9 cellular contexts compared by ENCODE assay signal in genomic region chr11:118522571-118523072, GRCh38. TPM values are rescaled to one million over a fixed set of nuclear protein-coding genes. Genes with fewer than 3 reads are reported as not detected.
DNase-seq lines count a peak whose midpoint lies in the region; ATAC-seq and TF ChIP-seq lines count a peak whose summit lies in the region.
"Had no signal": no experiment of that assay in that cellular context is flagged by ENCODE, and none has a peak within 500 bp of the region (broad histone marks: within the 10 kb centered on the region; RNA-seq: fewer than 3 reads in every experiment).

No MANE protein-coding gene starts in this region.

- no peak overlapping the region for H3K27ac ChIP-seq in IMR-90 (ENCODE audit: insufficient read depth, low read length)
- no peak overlapping the region for H3K27ac ChIP-seq in mesendoderm (ENCODE audit: low read depth, low read length)
- no peak overlapping the region for H3K27ac ChIP-seq in Peyer's patch

- peaks cover 2% of the 10 kb centered on the region; the same call in 1 of the 2 replicates for H3K4me1 ChIP-seq in IMR-90 (ENCODE audit: control insufficient read depth, insufficient read depth, low read length)
- H3K4me1 ChIP-seq in mesendoderm (ENCODE audit: control insufficient read depth, low read depth, low read length): no peaks in the 10 kb centered on the region
- H3K4me1 ChIP-seq in Peyer's patch: no peaks in the 10 kb centered on the region
- H3K4me1 ChIP-seq: HAP-1 had no signal

- no peak overlapping the region for H2BK15ac ChIP-seq in IMR-90 (ENCODE audit: low read depth, low read length)
- no peak overlapping the region for H2BK15ac ChIP-seq in mesendoderm (replicated peaks; ENCODE audit: low read depth)

- CTCF ChIA-PET in Calu3 (lab: Charles Lee): no interaction called here
- CTCF ChIA-PET in IMR-90 (lab: Yijun Ruan, JAX): interaction anchor here (0.6 kb wide), 1 partner anchor 14 kb away, joined by 3 read pairs; no protein-coding TSS in a partner anchor
- CTCF ChIA-PET in MCF 10A (lab: Yijun Ruan, JAX): interaction anchor here (0.7 kb wide), 1 partner anchor 12 kb away, joined by 3 read pairs; no protein-coding TSS in a partner anchor

- H3K4me1 Mint-ChIP-seq in Calu3 (ENCODE audit: low read depth, unreplicated experiment) (no peaks in the 10 kb centered on the region), MCF 10A (ENCODE audit: insufficient read depth, unreplicated experiment) (no peaks in the 10 kb centered on the region)

- H3K9me1 ChIP-seq in IMR-90 (ENCODE audit: insufficient read depth, low read length): no peaks in the 10 kb centered on the region

- H3K27ac Mint-ChIP-seq in Calu3 (ENCODE audit: unreplicated experiment) (no peak overlapping the region), MCF 10A (ENCODE audit: low read depth, unreplicated experiment) (no peak overlapping the region)

- in situ Hi-C loops in IMR-90 (cut with MboI; ENCODE audit: low sequenced_read_pairs) (no loop called here), GM13976 (cut with MboI; ENCODE audit: low sequenced_read_pairs, unreplicated experiment) (no loop called here)

- H2AK5ac ChIP-seq in IMR-90 (ENCODE audit: low read depth, low read length) (no peak overlapping the region), mesendoderm (ENCODE audit: low read length) (no peak overlapping the region)

- H3K56ac ChIP-seq in IMR-90 (ENCODE audit: extremely low read depth, insufficient read depth, low read length) (no peak overlapping the region), mesendoderm (ENCODE audit: low read length) (no peak overlapping the region)

- H3K9ac ChIP-seq in IMR-90 (ENCODE audit: low read depth, low read length): no peak overlapping the region
- H3K9ac ChIP-seq in mesendoderm (ENCODE audit: low read length): no peak overlapping the region

- no CpG with 5 or more reads among the region's 6 CpGs for WGBS in IMR-90 (ENCODE audit: extremely low coverage in 2 of 2, insufficient read length in 1 of 2), 2 experiments
- no CpG with 5 or more reads among the region's 6 CpGs for WGBS in mesendoderm (ENCODE audit: extremely low coverage, insufficient coverage, low lambda C conversion rate)

- TF ChIP-seq RAD21 in IMR-90 (IDR thresholded peaks at IDR 0.05; ENCODE audit: low read length): no peak

- H2BK5ac ChIP-seq in IMR-90 (ENCODE audit: low read depth, low read length, poor library complexity, severe bottlenecking) (no peak overlapping the region), mesendoderm (ENCODE audit: low read length) (no peak overlapping the region)

- no peak overlapping the region; the same call in 1 of the 2 replicates for H3K23ac ChIP-seq in IMR-90 (ENCODE audit: low read depth, low read length)
- no peak overlapping the region for H3K23ac ChIP-seq in mesendoderm (ENCODE audit: low read length)

- no peak for TF ChIP-seq POLR2A in IMR-90 (IDR thresholded peaks at IDR 0.05; ENCODE audit: low read depth, low read length)
- TF ChIP-seq POLR2A in Peyer's patch (IDR thresholded peaks at IDR 0.05): no peak

- H2AK9ac ChIP-seq in IMR-90 (replicated peaks; ENCODE audit: low read depth, low read length, poor library complexity): no peak overlapping the region

- DNase-seq in Calu3 (peak; percentile 21), IMR-90 (peak; percentile 30), MCF 10A (ENCODE audit: unreplicated experiment) (peak; percentile 29), mesendoderm (peak; percentile 89), GM13976 (ENCODE audit: low spot score) (no peak), Peyer's patch (no peak), DMS153 (lab: John Stamatoyannopoulos, UW) (no peak), HK-2 (ENCODE audit: unreplicated experiment) (no peak)

- BruUV-seq in Calu3 (replicated peaks; lab: Mats Ljungman, UMichigan) (no TSS peak), IMR-90 (replicated peaks; lab: Mats Ljungman, UMichigan) (TSS peak; percentile 21), MCF 10A (replicated peaks; lab: Mats Ljungman, UMichigan) (no TSS peak)

- TF ChIP-seq CTCF in Calu3 (IDR thresholded peaks at IDR 0.05; ENCODE audit: unreplicated experiment): no peak
- peak; percentile 17; the same call in 1 of the 2 replicates for TF ChIP-seq CTCF in IMR-90 (conservative IDR thresholded peaks at IDR 0.05; ENCODE audit: low read depth, low read length)
- TF ChIP-seq CTCF in MCF 10A (IDR thresholded peaks at IDR 0.05; ENCODE audit: unreplicated experiment): peak; percentile 30
- no peak for TF ChIP-seq CTCF in GM13976 (IDR thresholded peaks at IDR 0.05; ENCODE audit: borderline replicate concordance, control extremely low read depth, extremely low read depth, insufficient read depth, missing control alignments)
- peak in 3 of 6 experiments; percentile 6 to 36 (median 18) for TF ChIP-seq CTCF in Peyer's patch (IDR thresholded peaks at IDR 0.05)

- H3K27me3 ChIP-seq in IMR-90 (ENCODE audit: control insufficient read depth, insufficient read depth, low read length): no peaks in the 10 kb centered on the region
- H3K27me3 ChIP-seq in mesendoderm (ENCODE audit: insufficient read depth, low read length, poor library complexity): no peaks in the 10 kb centered on the region
- H3K27me3 ChIP-seq in Peyer's patch: no peaks in the 10 kb centered on the region

- H3K4me3 ChIP-seq in IMR-90 (ENCODE audit: insufficient read depth, low read depth, low read length) (no peak overlapping the region), mesendoderm (ENCODE audit: low read length) (no peak overlapping the region), Peyer's patch (no peak overlapping the region)
- H3K4me3 ChIP-seq: HAP-1 had no signal

- no peak overlapping the region for H2BK20ac ChIP-seq in IMR-90 (ENCODE audit: low read depth, low read length)

- no peak overlapping the region for H3K14ac ChIP-seq in IMR-90 (replicated peaks; ENCODE audit: low read depth, low read length)

- intact Hi-C loops in Calu3 (cut with micrococcal nuclease; ENCODE audit: unreplicated experiment): no loop called here
- intact Hi-C loops in IMR-90 (cut with micrococcal nuclease): no loop called here
- intact Hi-C loops in MCF 10A (cut with micrococcal nuclease): no loop called here

- no peak overlapping the region for H3K18ac ChIP-seq in IMR-90 (ENCODE audit: low read depth, low read length)
- no peak overlapping the region for H3K18ac ChIP-seq in mesendoderm (ENCODE audit: low read length)

- H2AFZ ChIP-seq in IMR-90 (replicated peaks; ENCODE audit: low read length, poor library complexity): no peak overlapping the region

- H3K36me3 ChIP-seq in IMR-90 (ENCODE audit: control insufficient read depth, insufficient read depth, low read length) (peaks cover 48% of the 10 kb centered on the region), mesendoderm (ENCODE audit: control insufficient read depth, insufficient read depth, low read length) (peaks cover 21% of the 10 kb centered on the region), Peyer's patch (peaks cover 0 to 69% (median 0%) of the 10 kb centered on the region in 3 donors)

- POLR2A ChIA-PET in IMR-90 (lab: Charles Lee; ENCODE audit: unreplicated experiment): no interaction called here
- POLR2A ChIA-PET in MCF 10A (lab: Yijun Ruan, JAX): no interaction called here

- H4K91ac ChIP-seq in IMR-90 (ENCODE audit: insufficient read depth, low read depth, low read length): no peak overlapping the region

- H3K9me3 ChIP-seq in IMR-90 (ENCODE audit: control insufficient read depth, insufficient read depth, low read length) (no peaks in the 10 kb centered on the region), Peyer's patch (no peaks in the 10 kb centered on the region)
- H3K9me3 ChIP-seq: HAP-1 had no signal

- no peaks in the 10 kb centered on the region for H3K9me3 Mint-ChIP-seq in Calu3 (ENCODE audit: low read depth, unreplicated experiment)
- no peaks in the 10 kb centered on the region for H3K9me3 Mint-ChIP-seq in MCF 10A (ENCODE audit: unreplicated experiment)

- H3K27me3 Mint-ChIP-seq in Calu3 (ENCODE audit: unreplicated experiment) (no peaks in the 10 kb centered on the region), MCF 10A (ENCODE audit: insufficient read depth, unreplicated experiment) (no peaks in the 10 kb centered on the region)

- H3K4me3 Mint-ChIP-seq in Calu3 (ENCODE audit: low read depth, unreplicated experiment) (no peak overlapping the region), MCF 10A (ENCODE audit: unreplicated experiment) (no peak overlapping the region)

- H4K8ac ChIP-seq in IMR-90 (ENCODE audit: low read depth in 2 of 2, low read length in 2 of 2) (no peak overlapping the region), mesendoderm (ENCODE audit: low read depth, low read length) (no peak overlapping the region)

- no peak overlapping the region for H3K4ac ChIP-seq in IMR-90 (ENCODE audit: low read depth, low read length)
- no peak overlapping the region for H3K4ac ChIP-seq in mesendoderm (ENCODE audit: low read depth, low read length)

- H4K5ac ChIP-seq in IMR-90 (ENCODE audit: low read depth, low read length): no peak overlapping the region
- H4K5ac ChIP-seq in mesendoderm (ENCODE audit: low read length): no peak overlapping the region

- H3K79me2 ChIP-seq in mesendoderm (ENCODE audit: control insufficient read depth, insufficient read depth, low read length): no peaks in the 10 kb centered on the region

- H2BK120ac ChIP-seq in IMR-90 (ENCODE audit: low read depth, low read length) (no peak overlapping the region), mesendoderm (ENCODE audit: low read depth, low read length) (no peak overlapping the region)

- peaks cover 0 to 4% of the 10 kb centered on the region in 2 experiments; a peak in 2 of 4 replicates for H3K79me1 ChIP-seq in IMR-90 (ENCODE audit: low read depth in 1 of 2, low read length in 2 of 2)
- no peaks in the 10 kb centered on the region for H3K79me1 ChIP-seq in mesendoderm (ENCODE audit: low read length)

- peaks cover 7% of the 10 kb centered on the region; the same call in 1 of the 2 replicates for H4K20me1 ChIP-seq in IMR-90 (ENCODE audit: insufficient read depth, low read length)

- H3K4me2 ChIP-seq in IMR-90 (ENCODE audit: low read depth, low read length) (no peak overlapping the region), mesendoderm (ENCODE audit: low read length) (no peak overlapping the region)

- H3K36me3 Mint-ChIP-seq in Calu3 (ENCODE audit: insufficient read depth, unreplicated experiment) (peaks cover 43% of the 10 kb centered on the region), MCF 10A (ENCODE audit: insufficient read depth, unreplicated experiment) (peaks cover 75% of the 10 kb centered on the region)

- ATAC-seq in IMR-90 (ENCODE audit: low read depth): peak; percentile 67; the same call in 1 of the 2 replicates

- dilution Hi-C loops in IMR-90 (cut with HindIII; ENCODE audit: low sequenced_read_pairs, unreplicated experiment): no loop called here

RNA-seq across cellular contexts. Expression of gene TTC36, which starts 4.7 kb away (rescaled TPM):
- 0.38 and 0.39 TPM in 2 replicates for total RNA-seq in Calu3 (2022)
- total RNA-seq in IMR-90 (2012; rRNA removed): not detected in 2 replicates
- polyA plus RNA-seq in IMR-90 (2012; rRNA removed): not detected in 2 replicates
- polyA plus RNA-seq in IMR-90 (2012; cell fraction: cytosol; rRNA removed): 0.21 TPM in 1 of 2 replicates, not detected in the other
- polyA plus RNA-seq in IMR-90 (2012; cell fraction: nucleus; rRNA removed; ENCODE audit: low replicate concordance): 0.13 and 1.5 TPM in 2 replicates
- total RNA-seq in MCF 10A (2022): 0.52 and 0.63 TPM in 2 replicates
- polyA plus RNA-seq in mesendoderm (2013, experiment 1 of 2): 0.10 TPM
- polyA plus RNA-seq in mesendoderm (2013, experiment 2 of 2): 0.17 TPM
- 10 to 100 TPM in 3 of 4 donors, 1 to 10 TPM in 1; 5.8 to 68.4 (median 37.5) TPM for total RNA-seq in Peyer's patch

RNA-seq across cellular contexts. Expression of gene TMEM25, which starts 8.4 kb away (rescaled TPM):
- total RNA-seq in Calu3 (2022): 7.8 and 8.1 TPM in 2 replicates
- total RNA-seq in IMR-90 (2012; rRNA removed): 14.0 and 14.2 TPM in 2 replicates
- 37.1 and 41.7 TPM in 2 replicates for polyA plus RNA-seq in IMR-90 (2012; rRNA removed)
- 19.5 and 40.7 TPM in 2 replicates for polyA plus RNA-seq in IMR-90 (2012; cell fraction: cytosol; rRNA removed)
- polyA plus RNA-seq in IMR-90 (2012; cell fraction: nucleus; rRNA removed; ENCODE audit: low replicate concordance): 67.7 and 134 TPM in 2 replicates
- 0.79 and 0.91 TPM in 2 replicates for total RNA-seq in MCF 10A (2022)
- 8.0 TPM for polyA plus RNA-seq in mesendoderm (2013, experiment 1 of 2)
- polyA plus RNA-seq in mesendoderm (2013, experiment 2 of 2): 7.6 TPM
- total RNA-seq in Peyer's patch: 100 to 1,000 TPM in 3 of 4 donors, 10 to 100 TPM in 1; 48.7 to 263 (median 204) TPM

RNA-seq across cellular contexts. Expression of gene IFT46, which starts 43.1 kb away (rescaled TPM):
- total RNA-seq in Calu3 (2022) (8.3 and 9.1 TPM in 2 replicates), IMR-90 (2012; rRNA removed) (45.5 and 46.2 TPM in 2 replicates), MCF 10A (2022) (21.3 and 24.3 TPM in 2 replicates), Peyer's patch (10 to 100 TPM; 12.5 to 32.2 (median 14.4) TPM)
- 27.7 and 30.1 TPM in 2 replicates for polyA plus RNA-seq in IMR-90 (2012; rRNA removed)
- polyA plus RNA-seq in IMR-90 (2012; cell fraction: cytosol; rRNA removed): 11.6 and 13.5 TPM in 2 replicates
- 16.9 and 37.4 TPM in 2 replicates for polyA plus RNA-seq in IMR-90 (2012; cell fraction: nucleus; rRNA removed; ENCODE audit: low replicate concordance)
- polyA plus RNA-seq in mesendoderm (2013, experiment 1 of 2): 16.5 TPM
- polyA plus RNA-seq in mesendoderm (2013, experiment 2 of 2): 15.3 TPM

RNA-seq across cellular contexts. Expression of gene ARCN1, which starts 49.6 kb away (rescaled TPM):
- 77.8 and 83.8 TPM in 2 replicates for total RNA-seq in Calu3 (2022)
- total RNA-seq in IMR-90 (2012; rRNA removed): 148 and 176 TPM in 2 replicates
- 212 and 215 TPM in 2 replicates for polyA plus RNA-seq in IMR-90 (2012; rRNA removed)
- polyA plus RNA-seq in IMR-90 (2012; cell fraction: cytosol; rRNA removed): 47.6 and 72.9 TPM in 2 replicates
- 17.0 and 104 TPM in 2 replicates for polyA plus RNA-seq in IMR-90 (2012; cell fraction: nucleus; rRNA removed; ENCODE audit: low replicate concordance)
- 157 and 164 TPM in 2 replicates for total RNA-seq in MCF 10A (2022)
- polyA plus RNA-seq in mesendoderm (2013, experiment 1 of 2): 171 TPM
- polyA plus RNA-seq in mesendoderm (2013, experiment 2 of 2): 167 TPM
- 100 to 1,000 TPM in 2 of 4 donors, 10 to 100 TPM in 2; 54.5 to 116 (median 91.0) TPM for total RNA-seq in Peyer's patch

Comparison
In these comparisons a context has a peak if more than half of its experiments do, and no peak if none do; other contexts are left out.
1. DNase-seq: peak in Calu3 (single experiment), IMR-90 (single experiment), MCF 10A (single experiment) and mesendoderm (single experiment); none in GM13976 (single experiment), Peyer's patch (0 of 3), DMS153 (single experiment) and HK-2 (single experiment).
2. CTCF ChIP-seq: peak in IMR-90 (single experiment) and MCF 10A (single experiment); none in Calu3 (single experiment) and GM13976 (single experiment).